ENCODE assay signal across 1 cellular context in the genomic region with DNA sequence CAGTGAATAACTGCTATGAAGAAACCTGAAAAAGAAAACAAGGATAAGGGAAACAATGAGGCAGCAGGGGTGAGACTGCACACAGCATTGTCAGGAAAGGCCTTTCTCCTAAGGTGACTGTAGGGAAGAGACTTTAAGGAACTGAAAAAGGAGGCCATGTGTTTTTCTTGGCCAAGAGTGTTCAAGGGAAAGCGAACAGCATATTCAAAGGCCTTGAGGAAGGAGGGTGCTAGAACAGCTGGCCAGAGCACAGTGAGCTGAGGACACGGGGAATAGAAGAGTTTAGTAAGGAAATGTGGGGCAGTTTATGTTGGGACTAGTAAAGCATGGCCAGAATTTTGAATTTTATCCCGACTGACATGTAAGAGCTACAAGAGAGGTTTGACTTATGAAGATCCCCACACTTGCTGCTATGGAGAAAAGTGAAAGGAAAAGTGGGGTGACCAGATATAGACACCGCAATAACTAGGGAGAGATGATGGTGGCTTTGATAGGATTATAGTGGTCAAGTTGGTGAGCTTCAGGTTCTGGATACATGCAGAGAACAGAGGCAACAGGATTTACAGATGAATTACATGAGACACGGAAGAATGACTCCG.
TF ChIP-seq lines count a peak whose summit lies in the region.

No MANE protein-coding gene starts in this region.

TF ChIP-seq in WTC11, 78 proteins besides CTCF, POLR2A, EP300 and RAD21 (continued from another document):
- TF ChIP-seq, protein P1, sequence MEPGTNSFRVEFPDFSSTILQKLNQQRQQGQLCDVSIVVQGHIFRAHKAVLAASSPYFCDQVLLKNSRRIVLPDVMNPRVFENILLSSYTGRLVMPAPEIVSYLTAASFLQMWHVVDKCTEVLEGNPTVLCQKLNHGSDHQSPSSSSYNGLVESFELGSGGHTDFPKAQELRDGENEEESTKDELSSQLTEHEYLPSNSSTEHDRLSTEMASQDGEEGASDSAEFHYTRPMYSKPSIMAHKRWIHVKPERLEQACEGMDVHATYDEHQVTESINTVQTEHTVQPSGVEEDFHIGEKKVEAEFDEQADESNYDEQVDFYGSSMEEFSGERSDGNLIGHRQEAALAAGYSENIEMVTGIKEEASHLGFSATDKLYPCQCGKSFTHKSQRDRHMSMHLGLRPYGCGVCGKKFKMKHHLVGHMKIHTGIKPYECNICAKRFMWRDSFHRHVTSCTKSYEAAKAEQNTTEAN (CRISPR knock-in tag; IDR thresholded peaks at IDR 0.05): no peak
- TF ChIP-seq TEAD4 (CRISPR knock-in tag; IDR thresholded peaks at IDR 0.05) (no peak), ZSCAN18 (CRISPR knock-in tag; IDR thresholded peaks at IDR 0.05) (no peak), ZNF423 (CRISPR knock-in tag; IDR thresholded peaks at IDR 0.05) (no peak), JUN (CRISPR knock-in tag; IDR thresholded peaks at IDR 0.05) (no peak), JAZF1 (CRISPR knock-in tag; IDR thresholded peaks at IDR 0.05) (no peak), PRRX2 (CRISPR knock-in tag; IDR thresholded peaks at IDR 0.05) (no peak), TCF7 (CRISPR knock-in tag; IDR thresholded peaks at IDR 0.05; ENCODE audit: low read depth) (no peak)
- TF ChIP-seq, protein P2, sequence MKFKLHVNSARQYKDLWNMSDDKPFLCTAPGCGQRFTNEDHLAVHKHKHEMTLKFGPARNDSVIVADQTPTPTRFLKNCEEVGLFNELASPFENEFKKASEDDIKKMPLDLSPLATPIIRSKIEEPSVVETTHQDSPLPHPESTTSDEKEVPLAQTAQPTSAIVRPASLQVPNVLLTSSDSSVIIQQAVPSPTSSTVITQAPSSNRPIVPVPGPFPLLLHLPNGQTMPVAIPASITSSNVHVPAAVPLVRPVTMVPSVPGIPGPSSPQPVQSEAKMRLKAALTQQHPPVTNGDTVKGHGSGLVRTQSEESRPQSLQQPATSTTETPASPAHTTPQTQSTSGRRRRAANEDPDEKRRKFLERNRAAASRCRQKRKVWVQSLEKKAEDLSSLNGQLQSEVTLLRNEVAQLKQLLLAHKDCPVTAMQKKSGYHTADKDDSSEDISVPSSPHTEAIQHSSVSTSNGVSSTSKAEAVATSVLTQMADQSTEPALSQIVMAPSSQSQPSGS (CRISPR knock-in tag; IDR thresholded peaks at IDR 0.05; ENCODE audit: borderline replicate concordance, low read depth): no peak
